22 cellular contexts compared by ENCODE assay signal in the genomic region with DNA sequence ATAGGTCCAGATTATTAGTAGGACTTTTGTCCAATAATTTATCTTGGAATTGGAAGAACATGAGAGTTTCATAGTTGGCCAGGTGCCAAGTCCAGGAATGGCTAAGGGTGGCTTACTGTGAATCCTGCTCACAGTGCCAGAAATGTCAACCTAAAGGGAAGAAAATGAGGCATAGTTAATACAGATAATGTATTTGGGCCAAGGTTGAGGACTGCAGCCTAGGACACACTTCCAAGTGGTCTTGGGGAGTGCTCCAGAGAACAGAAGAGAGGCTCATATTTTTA.
DNase-seq lines count a peak whose midpoint lies in the region; ATAC-seq, FAIRE-seq and TF ChIP-seq lines count a peak whose summit lies in the region.
"Had no signal": no experiment of that assay in that cellular context is flagged by ENCODE, and none has a peak within 500 bp of the region (broad histone marks: within the 10 kb centered on the region; RNA-seq: fewer than 3 reads in every experiment).

No MANE protein-coding gene starts in this region.

- no peak overlapping the region for H3K23ac ChIP-seq in trophoblast cell (ENCODE audit: low read length)

- H3K36me3 ChIP-seq in HUES6 (ENCODE audit: control insufficient read depth, insufficient read depth, low read length), result no peaks in the 10 kb centered on the region
- H3K36me3 ChIP-seq in K562 (ENCODE audit: control insufficient read depth, insufficient read depth, low read length), result peaks cover 3% of the 10 kb centered on the region; the same call in 1 of the 3 replicates
- H3K36me3 ChIP-seq in parathyroid adenoma (ENCODE audit: control insufficient read depth, insufficient read depth, low read length), result no peaks in the 10 kb centered on the region
- H3K36me3 ChIP-seq in PC-9 (ENCODE audit: low read depth), result no peaks in the 10 kb centered on the region
- no peaks in the 10 kb centered on the region for H3K36me3 ChIP-seq in trophoblast cell (ENCODE audit: control insufficient read depth in 1 of 2, insufficient read depth in 2 of 2, low read length in 2 of 2)
- H3K36me3 ChIP-seq: upper lobe of left lung had no signal

- H4K12ac ChIP-seq in trophoblast cell (ENCODE audit: low read depth, low read length), result no peak overlapping the region

- intact Hi-C loops in K562 (cut with micrococcal nuclease), result no loop called here
- intact Hi-C loops in PC-9 (cut with micrococcal nuclease; ENCODE audit: unreplicated experiment), result no loop called here

- H3K27ac ChIP-seq in HUES6 (ENCODE audit: low read depth, low read length) (0 out of 2 replicates have a peak overlapping the region, but pooled peaks have one; percentile 7), K562 (ENCODE audit: extremely low read depth, low read depth, low read length) (peak overlapping the region; percentile 47; the same call in 1 of the 3 replicates), parathyroid adenoma (peak overlapping the region; percentile 90), PC-9 (no peak overlapping the region), trophoblast cell (ENCODE audit: low read depth, low read length) (no peak overlapping the region)
- H3K27ac ChIP-seq: body of pancreas, skin epidermis, upper lobe of left lung had no signal

- no peaks in the 10 kb centered on the region; the same call in 1 of the 2 replicates for H3K9me2 ChIP-seq in PC-9 (ENCODE audit: insufficient read depth)

- TF ChIP-seq RAD21 in K562 (CRISPR knock-in tag; conservative IDR thresholded peaks at IDR 0.05 in 1 of 2, IDR thresholded peaks at IDR 0.05 in 1 of 2), result peak in 1 of 2 experiments; percentile 36; a peak in 2 of 4 replicates

- H2AK5ac ChIP-seq in trophoblast cell (ENCODE audit: low read length), result no peak overlapping the region

- H3K79me1 ChIP-seq in trophoblast cell (ENCODE audit: low read length), result peaks cover 2% of the 10 kb centered on the region

- H4K20me1 ChIP-seq in K562 (replicated peaks; ENCODE audit: control insufficient read depth, insufficient read depth, low read length) (no peaks in the 10 kb centered on the region), PC-9 (ENCODE audit: insufficient read depth) (0 out of 2 replicates have a peak, but pooled peaks cover 3% of the 10 kb centered on the region)

- H3K4me2 ChIP-seq in K562 (ENCODE audit: insufficient read depth, low read length), result no peak overlapping the region
- H3K4me2 ChIP-seq in parathyroid adenoma (ENCODE audit: low read length), result no peak overlapping the region
- no peak overlapping the region for H3K4me2 ChIP-seq in PC-9
- H3K4me2 ChIP-seq in trophoblast cell (ENCODE audit: low read length), result no peak overlapping the region
- H3K4me2 ChIP-seq: hepatocyte had no signal

- H3K9ac ChIP-seq in HUES6 (ENCODE audit: low read length), result no peak overlapping the region
- H3K9ac ChIP-seq in K562 (ENCODE audit: insufficient read depth in 1 of 2, low read depth in 2 of 2, low read length in 2 of 2), result peak overlapping the region in 1 of 2 experiments; percentile 12; a peak in 1 of 4 replicates
- no peak overlapping the region for H3K9ac ChIP-seq in parathyroid adenoma
- H3K9ac ChIP-seq in trophoblast cell (ENCODE audit: low read length), result no peak overlapping the region

- H3K79me2 ChIP-seq in K562 (ENCODE audit: control insufficient read depth, insufficient read depth, low read length) (peaks cover 62% of the 10 kb centered on the region), parathyroid adenoma (no peaks in the 10 kb centered on the region), PC-9 (ENCODE audit: low read depth) (0 out of 2 replicates have a peak, but pooled peaks cover 3% of the 10 kb centered on the region), trophoblast cell (ENCODE audit: control insufficient read depth, insufficient read depth, low read length, poor library complexity) (no peaks in the 10 kb centered on the region)

- H3K27me3 ChIP-seq in HUES6 (ENCODE audit: control insufficient read depth, insufficient read depth, low read length) (no peaks in the 10 kb centered on the region), K562 (ENCODE audit: control insufficient read depth in 2 of 2, insufficient read depth in 2 of 2, low read length in 2 of 2) (no peaks in the 10 kb centered on the region), parathyroid adenoma (ENCODE audit: control insufficient read depth, insufficient read depth, low read length) (no peaks in the 10 kb centered on the region), PC-9 (ENCODE audit: insufficient read depth, low read depth) (no peaks in the 10 kb centered on the region), trophoblast cell (ENCODE audit: insufficient read depth, low read length) (no peaks in the 10 kb centered on the region)
- H3K27me3 ChIP-seq: body of pancreas, hepatocyte, upper lobe of left lung had no signal

- H3K4me1 ChIP-seq in HUES6 (ENCODE audit: control insufficient read depth, insufficient read depth, low read length) (peaks cover 15% of the 10 kb centered on the region), K562 (replicated peaks in 1 of 2; ENCODE audit: control insufficient read depth in 2 of 2, insufficient read depth in 2 of 2, low read length in 2 of 2) (peaks cover 4 to 32% of the 10 kb centered on the region in 2 experiments; a peak in 4 of 5 replicates), parathyroid adenoma (peaks cover 39% of the 10 kb centered on the region), PC-9 (replicated peaks; ENCODE audit: insufficient read depth) (no peaks in the 10 kb centered on the region), trophoblast cell (ENCODE audit: control insufficient read depth in 1 of 2, insufficient read depth in 2 of 2, low read length in 2 of 2) (peaks cover 3 to 4% of the 10 kb centered on the region in 2 experiments)

- CTCF ChIA-PET in K562 (lab: Yijun Ruan, JAX; ENCODE audit: low intra/inter-chr PET ratio) (no interaction called here), PC-9 (lab: Charles Lee) (no interaction called here)

- H3K18ac ChIP-seq in trophoblast cell (ENCODE audit: low read length), result no peak overlapping the region

- no peak overlapping the region for H3K4ac ChIP-seq in trophoblast cell (ENCODE audit: low read depth, low read length)

- no peak overlapping the region for H2BK5ac ChIP-seq in trophoblast cell (ENCODE audit: low read depth, low read length, poor library complexity)

- peak; percentile 27 for ATAC-seq in K562
- ATAC-seq: body of pancreas had no signal

- peaks cover 4% of the 10 kb centered on the region for H3F3A ChIP-seq in PC-9 (ENCODE audit: insufficient read depth, low read depth)

- POLR2A ChIA-PET in K562 (lab: Yijun Ruan, JAX), result interaction anchor here (0.9 to 1.0 kb wide), 2 partner anchors 12 to 14 kb away, joined by 3 to 4 read pairs; no protein-coding TSS in a partner anchor
- POLR2A ChIA-PET in PC-9 (lab: Charles Lee; ENCODE audit: unreplicated experiment), result no interaction called here

- no peak for FAIRE-seq in K562 (lab: Jason Lieb, UNC)
- FAIRE-seq: frontal cortex had no signal

- DNase-seq in NCI-H345 (lab: John Stamatoyannopoulos, UW) (peak; percentile 3), NCI-H345 treated with DMSO at 0.1 percent for 48 hours (lab: John Stamatoyannopoulos, UW; ENCODE audit: unreplicated experiment) (no peak), K562 (ENCODE audit: extremely low read depth in 1 of 4, low spot score in 3 of 4) (peak in 2 of 4 experiments; percentile 25 to 53), PC-9 (no peak), trophoblast cell (no peak)
- no peak for DNase-seq in activated CD8-positive, alpha-beta memory T cell treated with anti-CD3 and anti-CD28 coated beads, Interleukin-2, amount 50 U/mL, for 48 hours
- DNase-seq: activated CD4-positive, alpha-beta memory T cell treated with anti-CD3 and anti-CD28 coated beads for 36 hours; activated effector memory CD4-positive, alpha-beta T cell treated with anti-CD3 and anti-CD28 coated beads, Interleukin-2, amount 50 U/mL, for 16 hours; effector memory CD4-positive, alpha-beta T cell; MV-4-11; naive B cell; NCI-H1694 treated with DMSO at 0.1 percent for 48 hours; occipital lobe; SW 1271; T1000; upper lobe of left lung had no signal

- no peak overlapping the region for H4K91ac ChIP-seq in trophoblast cell (ENCODE audit: low read depth, low read length)

- no peak for TF ChIP-seq POLR2A in K562 (conservative IDR thresholded peaks at IDR 0.05)

- in situ Hi-C loops in K562 (cut with MboI), result no loop called here

- no peak for TF ChIP-seq CTCF in K562 (IDR thresholded peaks at IDR 0.05 in 2 of 3, conservative IDR thresholded peaks at IDR 0.05 in 1 of 3; ENCODE audit: insufficient read depth in 2 of 3, low read depth in 1 of 3, low read length in 3 of 3)
- TF ChIP-seq CTCF in parathyroid adenoma (IDR thresholded peaks at IDR 0.05), result no peak
- TF ChIP-seq CTCF in PC-9 (conservative IDR thresholded peaks at IDR 0.05), result no peak

- TF ChIP-seq EP300 in K562 (IDR thresholded peaks at IDR 0.05; ENCODE audit: low read length), result no peak

- no peaks in the 10 kb centered on the region for H3K9me1 ChIP-seq in K562 (ENCODE audit: control insufficient read depth, insufficient read depth, low read length)

- no peak overlapping the region for H2BK120ac ChIP-seq in trophoblast cell (ENCODE audit: insufficient read depth, low read length, poor library complexity)

- BruUV-seq in K562 (replicated peaks; lab: Mats Ljungman, UMichigan) (no TSS peak), PC-9 (replicated peaks; lab: Mats Ljungman, UMichigan) (no TSS peak)

- no peak overlapping the region for H3K4me3 ChIP-seq in HUES6 (ENCODE audit: low read depth, low read length)
- no peak overlapping the region for H3K4me3 ChIP-seq in K562
- H3K4me3 ChIP-seq in parathyroid adenoma (ENCODE audit: low read depth, low read length), result no peak overlapping the region
- no peak overlapping the region for H3K4me3 ChIP-seq in PC-9
- no peak overlapping the region for H3K4me3 ChIP-seq in trophoblast cell (ENCODE audit: low read depth, low read length)
- H3K4me3 ChIP-seq: body of pancreas, hepatocyte, skin epidermis, upper lobe of left lung had no signal

- H2AFZ ChIP-seq in K562 (ENCODE audit: low read depth, low read length) (no peak overlapping the region), parathyroid adenoma (peak overlapping the region; percentile 3), PC-9 (no peak overlapping the region), trophoblast cell (ENCODE audit: insufficient read depth, low read length, poor library complexity) (no peak overlapping the region)
- H2AFZ ChIP-seq: hepatocyte had no signal

- H3K14ac ChIP-seq in trophoblast cell (ENCODE audit: low read length), result no peak overlapping the region

- H4K8ac ChIP-seq in trophoblast cell (ENCODE audit: low read depth, low read length), result no peak overlapping the region

- no peak overlapping the region for H2BK12ac ChIP-seq in trophoblast cell (ENCODE audit: low read length)

- 0 out of 2 replicates have a peak, but pooled peaks cover 4% of the 10 kb centered on the region for H3K9me3 ChIP-seq in HUES6 (ENCODE audit: control insufficient read depth, insufficient read depth, low read depth, low read length)
- 0 out of 2 replicates have a peak, but pooled peaks cover 2% of the 10 kb centered on the region for H3K9me3 ChIP-seq in K562 (replicated peaks; ENCODE audit: control insufficient read depth, insufficient read depth, low read depth, low read length)
- no peaks in the 10 kb centered on the region for H3K9me3 ChIP-seq in parathyroid adenoma (ENCODE audit: control insufficient read depth, low read length)
- no peaks in the 10 kb centered on the region for H3K9me3 ChIP-seq in PC-9 (ENCODE audit: insufficient read depth, low read depth)
- H3K9me3 ChIP-seq in trophoblast cell (ENCODE audit: insufficient read depth, low read depth, low read length), result no peaks in the 10 kb centered on the region
- H3K9me3 ChIP-seq: body of pancreas had no signal

Comparison
In these comparisons a context has a peak if more than half of its experiments do, and no peak if none do; other contexts are left out.
1. H3K27ac ChIP-seq: peak in HUES6 (single experiment), K562 (single experiment) and parathyroid adenoma (single experiment); none in PC-9 (single experiment) and trophoblast cell (single experiment).